9 cellular contexts compared by ENCODE assay signal in genomic region chr20:64077876-64078551, GRCh38. TPM values are rescaled to one million over a fixed set of nuclear protein-coding genes. Genes with fewer than 3 reads are reported as not detected.
DNase-seq lines count a peak whose midpoint lies in the region; ATAC-seq, FAIRE-seq and TF ChIP-seq lines count a peak whose summit lies in the region.
"Had no signal": no experiment of that assay in that cellular context is flagged by ENCODE, and none has a peak within 500 bp of the region (broad histone marks: within the 10 kb centered on the region; RNA-seq: fewer than 3 reads in every experiment).

No MANE protein-coding gene starts in this region.

- H3K4me1 Mint-ChIP-seq in activated CD8-positive, alpha-beta T cell treated with anti-CD3 and anti-CD28 coated beads for 36 hours (ENCODE audit: low read depth): peaks cover 18% of the 10 kb centered on the region

- H3K27me3 ChIP-seq in right cardiac atrium (ENCODE audit: control insufficient read depth, insufficient read depth): no peaks in the 10 kb centered on the region
- H3K27me3 ChIP-seq: cardiac muscle cell had no signal

- peak overlapping the region; percentile 84 for H3K4me3 Mint-ChIP-seq in activated CD8-positive, alpha-beta T cell treated with anti-CD3 and anti-CD28 coated beads for 36 hours

- H3K27me3 Mint-ChIP-seq in activated CD8-positive, alpha-beta T cell treated with anti-CD3 and anti-CD28 coated beads for 36 hours: no peaks in the 10 kb centered on the region

- peaks cover 5% of the 10 kb centered on the region for H3K36me3 Mint-ChIP-seq in activated CD8-positive, alpha-beta T cell treated with anti-CD3 and anti-CD28 coated beads for 36 hours (ENCODE audit: low read depth)

- ATAC-seq in activated CD8-positive, alpha-beta T cell treated with anti-CD3 and anti-CD28 coated beads for 36 hours: peak; percentile 66
- ATAC-seq in right cardiac atrium (no peak), GM19328 (IDR thresholded peaks at IDR 0.05; ENCODE audit: unreplicated experiment) (no peak), HG02981 (IDR thresholded peaks at IDR 0.05; ENCODE audit: unreplicated experiment) (no peak)

- no peaks in the 10 kb centered on the region for H3K9me3 Mint-ChIP-seq in activated CD8-positive, alpha-beta T cell treated with anti-CD3 and anti-CD28 coated beads for 36 hours

- no peak overlapping the region for H3K27ac ChIP-seq in right cardiac atrium (ENCODE audit: low read length)
- H3K27ac ChIP-seq in substantia nigra (ENCODE audit: low read depth, low read length, poor library complexity, severe bottlenecking): peak overlapping the region; percentile 74
- H3K27ac ChIP-seq: cardiac muscle cell had no signal

- TF ChIP-seq CTCF in activated CD8-positive, alpha-beta T cell treated with anti-CD3 and anti-CD28 coated beads for 36 hours (IDR thresholded peaks at IDR 0.05): no peak

- H3K27ac Mint-ChIP-seq in activated CD8-positive, alpha-beta T cell treated with anti-CD3 and anti-CD28 coated beads for 36 hours: peak overlapping the region; percentile 89

- CTCF ChIA-PET in activated CD8-positive, alpha-beta T cell treated with anti-CD3 and anti-CD28 coated beads for 36 hours (lab: Charles Lee): interaction anchor here (1.0 to 3.5 kb wide), 4 partner anchors 8 to 44 kb away, joined by 3 to 20 read pairs (median 8); no protein-coding TSS in a partner anchor

- peak; percentile 87 for FAIRE-seq in HTR-8/SVneo (lab: Jason Lieb, UNC)

- DNase-seq in Ammon's horn (ENCODE audit: low spot score): peak; percentile 61
- DNase-seq in HTR-8/SVneo (ENCODE audit: insufficient read length, low spot score): no peak
- DNase-seq in activated CD8-positive, alpha-beta T cell treated with anti-CD3 and anti-CD28 coated beads for 36 hours: peak; percentile 89
- peak; percentile 20 to 64 (median 63) for DNase-seq in right cardiac atrium
- peak in 4 of 49 donors; percentile 25 to 42 (median 34) for DNase-seq in substantia nigra (lab: John Stamatoyannopoulos, UW)
- DNase-seq in cerebellar cortex (ENCODE audit: low spot score): no peak

- intact Hi-C loops in activated CD8-positive, alpha-beta T cell treated with anti-CD3 and anti-CD28 coated beads for 36 hours (cut with micrococcal nuclease): no loop called here
- intact Hi-C loops in right cardiac atrium (cut with DNase I): no loop called here

- H3K4me3 ChIP-seq in right cardiac atrium (ENCODE audit: low read length): peak overlapping the region; percentile 85
- H3K4me3 ChIP-seq: cardiac muscle cell had no signal

- WGBS in right cardiac atrium: 60% methylated on average over 15 of the region's 15 CpGs

- POLR2A ChIA-PET in activated CD8-positive, alpha-beta T cell treated with anti-CD3 and anti-CD28 coated beads for 36 hours (lab: Charles Lee): interaction anchor here (0.5 to 3.7 kb wide), 6 partner anchors 9 to 178 kb away, joined by 3 to 15 read pairs (median 4); no protein-coding TSS in a partner anchor

- no peaks in the 10 kb centered on the region for H3K9me3 ChIP-seq in right cardiac atrium (ENCODE audit: control insufficient read depth, low read length)

- no peaks in the 10 kb centered on the region for H3K4me1 ChIP-seq in right cardiac atrium (ENCODE audit: control insufficient read depth, insufficient read depth, low read length)

RNA-seq across cellular contexts. Expression of gene RGS19, which starts 1.3 kb away (rescaled TPM):
- 10 to 100 TPM; 42.5 to 44.1 TPM for total RNA-seq in activated CD8-positive, alpha-beta T cell treated with anti-CD3 and anti-CD28 coated beads for 36 hours
- 1 to 10 TPM; 6.3 to 9.1 (median 8.3) TPM for total RNA-seq in right cardiac atrium
- 5.8 TPM for polyA plus RNA-seq in right cardiac atrium

RNA-seq across cellular contexts. Expression of gene OPRL1, which starts 1.9 kb away (rescaled TPM):
- total RNA-seq in activated CD8-positive, alpha-beta T cell treated with anti-CD3 and anti-CD28 coated beads for 36 hours: under 1 TPM; 0.61 to 0.63 TPM
- total RNA-seq in right cardiac atrium: 1 to 10 TPM in 2 of 4 donors, under 1 TPM in 2; 0.50 to 1.3 (median 1.1) TPM
- 0.81 TPM for polyA plus RNA-seq in right cardiac atrium

RNA-seq across cellular contexts. Expression of gene LKAAEAR1, which starts 6.2 kb away (rescaled TPM):
- total RNA-seq in activated CD8-positive, alpha-beta T cell treated with anti-CD3 and anti-CD28 coated beads for 36 hours: under 1 TPM; 0.43 TPM
- total RNA-seq in right cardiac atrium: under 1 TPM in 3 of 4 donors, not detected in 1; 0.29 to 0.65 (median 0.50) TPM
- 0.41 TPM for polyA plus RNA-seq in right cardiac atrium

RNA-seq across cellular contexts. Expression of gene TCEA2, which starts 15.0 kb away (rescaled TPM):
- total RNA-seq in activated CD8-positive, alpha-beta T cell treated with anti-CD3 and anti-CD28 coated beads for 36 hours: 10 to 100 TPM; 30.0 to 33.0 TPM
- 10 to 100 TPM; 46.3 to 52.0 (median 50.0) TPM for total RNA-seq in right cardiac atrium
- 38.3 TPM for polyA plus RNA-seq in right cardiac atrium

RNA-seq across cellular contexts. Expression of gene SOX18, which starts 28.6 kb away (rescaled TPM):
- total RNA-seq in activated CD8-positive, alpha-beta T cell treated with anti-CD3 and anti-CD28 coated beads for 36 hours: not detected
- total RNA-seq in right cardiac atrium: 10 to 100 TPM; 28.7 to 42.1 (median 41.1) TPM
- polyA plus RNA-seq in right cardiac atrium: 26.8 TPM
- polyA plus RNA-seq: cardiac muscle cell had no signal

Comparison
In these comparisons a context has a peak if more than half of its experiments do, and no peak if none do; other contexts are left out.
1. DNase-seq: peak in Ammon's horn (single experiment), activated CD8-positive, alpha-beta T cell treated with anti-CD3 and anti-CD28 coated beads for 36 hours (single experiment) and right cardiac atrium (3 of 3); none in HTR-8/SVneo (single experiment) and cerebellar cortex (single experiment).
2. RNA of gene RGS19, which starts 1.3 kb away (total RNA-seq): 42.5 to 44.1 TPM in activated CD8-positive, alpha-beta T cell treated with anti-CD3 and anti-CD28 coated beads for 36 hours; 6.3 to 9.1 TPM in right cardiac atrium; every median in the first group is over 4 times any median in the second.